ENCODE assay signal across 12 cellular contexts in genomic region chr6:137744877-137745276, GRCh38.
A peak's percentile ranks its signal among the peaks of the same experiment; 100 is the strongest.
DNase-seq lines count a peak whose midpoint lies in the region; ATAC-seq and TF ChIP-seq lines count a peak whose summit lies in the region.
"Had no signal": no experiment of that assay in that cellular context is flagged by ENCODE, and none has a peak within 500 bp of the region (broad histone marks: within the 10 kb centered on the region; RNA-seq: fewer than 3 reads in every experiment).

No MANE protein-coding gene starts in this region.

- no peaks in the 10 kb centered on the region for H4K20me1 ChIP-seq in KMS-11 (ENCODE audit: insufficient read depth)
- no peaks in the 10 kb centered on the region for H4K20me1 ChIP-seq in osteoblast (ENCODE audit: insufficient read depth, low read length)

- intact Hi-C loops in dorsolateral prefrontal cortex (cut with DNase I), result no loop called here

- TF ChIP-seq CTCF in KMS-11 (conservative IDR thresholded peaks at IDR 0.05; ENCODE audit: low read depth, low read length) (no peak), osteoblast (IDR thresholded peaks at IDR 0.05; ENCODE audit: extremely low read depth, low read depth, low read length) (no peak), dorsolateral prefrontal cortex (IDR thresholded peaks at IDR 0.05 in 54 of 56, conservative IDR thresholded peaks at IDR 0.05 in 2 of 56; ENCODE audit: low read depth in 1 of 56, partially characterized antibody in 56 of 56) (no peak)

- no peak overlapping the region for H3K4me3 ChIP-seq in KMS-11 (IDR thresholded peaks at IDR 0.05; ENCODE audit: insufficient read depth, low read depth, low read length)
- H3K4me3 ChIP-seq in osteoblast (ENCODE audit: insufficient read depth, low read length), result no peak overlapping the region
- H3K4me3 ChIP-seq in dorsolateral prefrontal cortex, result no peak overlapping the region

- no peak overlapping the region for H3K9ac ChIP-seq in KMS-11

- peaks cover 38% of the 10 kb centered on the region for H3K27me3 ChIP-seq in KMS-11 (ENCODE audit: insufficient read depth, low read depth)
- H3K27me3 ChIP-seq in osteoblast (ENCODE audit: insufficient read depth, low read length), result no peaks in the 10 kb centered on the region
- H3K27me3 ChIP-seq in dorsolateral prefrontal cortex, result peaks cover 0 to 9% (median 0%) of the 10 kb centered on the region in 45 donors

- H2AFZ ChIP-seq in KMS-11 (ENCODE audit: low read depth), result no peak overlapping the region
- no peak overlapping the region for H2AFZ ChIP-seq in osteoblast (ENCODE audit: low read length)

- ATAC-seq in GM18519 (IDR thresholded peaks at IDR 0.05; ENCODE audit: low FRiP score, unreplicated experiment) (peak; percentile 61), GM19468 (IDR thresholded peaks at IDR 0.05; ENCODE audit: extremely low read depth, unreplicated experiment) (peak; percentile 82), HG02884 (IDR thresholded peaks at IDR 0.05; ENCODE audit: unreplicated experiment) (peak; percentile 57)

- H3K4me2 ChIP-seq in KMS-11, result peak overlapping the region; percentile 2; the same call in 1 of the 2 replicates
- H3K4me2 ChIP-seq in osteoblast (ENCODE audit: insufficient read depth, low read length), result no peak overlapping the region

- H3K27ac ChIP-seq in KMS-11, result no peak overlapping the region
- no peak overlapping the region for H3K27ac ChIP-seq in osteoblast (ENCODE audit: low read depth, low read length)
- H3K27ac ChIP-seq in dorsolateral prefrontal cortex, result no peak overlapping the region
- H3K27ac ChIP-seq: C4-2B had no signal

- H3K36me3 ChIP-seq in KMS-11 (ENCODE audit: insufficient read depth) (no peaks in the 10 kb centered on the region), osteoblast (ENCODE audit: insufficient read depth, low read length) (no peaks in the 10 kb centered on the region)

- peaks cover 25% of the 10 kb centered on the region for H3K4me1 ChIP-seq in KMS-11 (ENCODE audit: low read depth, poor library complexity, severe bottlenecking)
- H3K4me1 ChIP-seq in osteoblast (ENCODE audit: insufficient read depth, low read length), result peaks cover 3% of the 10 kb centered on the region

- no peaks in the 10 kb centered on the region for H3K79me2 ChIP-seq in KMS-11 (ENCODE audit: insufficient read depth, low read depth)
- no peaks in the 10 kb centered on the region for H3K79me2 ChIP-seq in osteoblast (ENCODE audit: insufficient read depth, low read length)

- DNase-seq in osteoblast (ENCODE audit: insufficient read length, low spot score, missing footprints) (no peak), T-helper 1 cell (no peak), dorsolateral prefrontal cortex (no peak)
- no peak for DNase-seq in stimulated activated CD4-positive, alpha-beta T cell treated with anti-CD3 and anti-CD28 coated beads, Interleukin-4, amount 100 ng/mL, for 24 hours
- DNase-seq: activated T-cell treated with anti-CD3 and anti-CD28 coated beads for 4 hours; effector memory CD4-positive, alpha-beta T cell; Karpas-422 had no signal

- no peaks in the 10 kb centered on the region for H3K9me3 ChIP-seq in osteoblast (ENCODE audit: low read depth, low read length)
